Comparison of ENCODE assay signal across 16 cellular contexts in genomic region chr13:24232474-24232873, GRCh38.
"Had no signal": no experiment of that assay in that cellular context is flagged by ENCODE, and none has a peak within 500 bp of the region (broad histone marks: within the 10 kb centered on the region; RNA-seq: fewer than 3 reads in every experiment).

No MANE protein-coding gene starts in this region.

- H3K27ac ChIP-seq: epithelial cell of prostate, gastrocnemius medialis, heart left ventricle, neural progenitor cell, tibial artery had no signal

- H3K27me3 ChIP-seq: gastrocnemius medialis, heart left ventricle, neural progenitor cell, ovary, sigmoid colon, tibial artery had no signal

- H3K9me3 ChIP-seq: gastrocnemius medialis, heart left ventricle, ovary, sigmoid colon, tibial artery had no signal

- H3K9me3 Mint-ChIP-seq: activated CD4-positive, alpha-beta T cell treated with anti-CD3 and anti-CD28 coated beads, Interleukin-2, amount 10 ng/mL, durations not matched to agents 7 days and 5 days; activated T-helper 1 cell treated with anti-CD3 and anti-CD28 coated beads, Interleukin-12 subunit alpha, Interleukin-12 subunit beta, Interleukin-2, Interleukin-4 antibody, amounts not matched to agents 30 ng/mL and 10 ng/mL and 1 ng/mL, durations not matched to agents 14 hours and 24 hours and 36 hours; effector memory CD8-positive, alpha-beta T cell; neural progenitor cell; stimulated activated effector memory CD8-positive, alpha-beta T cell treated with anti-CD3 and anti-CD28 coated beads, Interleukin-12 subunit alpha, Interleukin-12 subunit beta, amount 100 ng/mL, for 72 hours had no signal

- H3K27me3 Mint-ChIP-seq: activated CD4-positive, alpha-beta T cell treated with anti-CD3 and anti-CD28 coated beads, Interleukin-2, amount 10 ng/mL, durations not matched to agents 7 days and 5 days; effector memory CD8-positive, alpha-beta T cell had no signal

- H2AFZ ChIP-seq: neural progenitor cell had no signal

- H3K36me3 ChIP-seq: gastrocnemius medialis, heart left ventricle, neural progenitor cell, ovary, sigmoid colon, tibial artery had no signal

- H3K4me3 Mint-ChIP-seq: activated CD4-positive, alpha-beta T cell treated with anti-CD3 and anti-CD28 coated beads, Interleukin-2, amount 10 ng/mL, durations not matched to agents 7 days and 5 days; activated T-helper 1 cell treated with anti-CD3 and anti-CD28 coated beads, Interleukin-12 subunit alpha, Interleukin-12 subunit beta, Interleukin-2, Interleukin-4 antibody, amounts not matched to agents 30 ng/mL and 10 ng/mL and 1 ng/mL, durations not matched to agents 14 hours and 24 hours and 36 hours; effector memory CD8-positive, alpha-beta T cell; neural progenitor cell had no signal

- ATAC-seq: effector memory CD8-positive, alpha-beta T cell; gastrocnemius medialis; heart left ventricle; stimulated activated effector memory CD8-positive, alpha-beta T cell treated with anti-CD3 and anti-CD28 coated beads, Interleukin-12 subunit alpha, Interleukin-12 subunit beta, amount 100 ng/mL, for 72 hours had no signal

- H3K36me3 Mint-ChIP-seq: stimulated activated effector memory CD8-positive, alpha-beta T cell treated with anti-CD3 and anti-CD28 coated beads, Interleukin-12 subunit alpha, Interleukin-12 subunit beta, amount 100 ng/mL, for 72 hours had no signal

- H3K4me2 ChIP-seq: neural progenitor cell had no signal

- H3K4me1 ChIP-seq: gastrocnemius medialis had no signal

- H3K9ac ChIP-seq: neural progenitor cell had no signal

- H3K4me3 ChIP-seq: gastrocnemius medialis, heart left ventricle, lung, neural progenitor cell, ovary, sigmoid colon, tibial artery had no signal

- DNase-seq: activated CD4-positive, alpha-beta T cell treated with anti-CD3 and anti-CD28 coated beads, Interleukin-2, amount 10 ng/mL, durations not matched to agents 7 days and 5 days; activated CD8-positive, alpha-beta memory T cell treated with anti-CD3 and anti-CD28 coated beads, Interleukin-2, amount 50 U/mL, for 48 hours; activated naive CD4-positive, alpha-beta T cell; aorta; cortex of kidney; effector memory CD8-positive, alpha-beta T cell; gastrocnemius medialis; heart left ventricle; ovary; sigmoid colon; tibial artery had no signal

- H3K27ac Mint-ChIP-seq: activated CD4-positive, alpha-beta T cell treated with anti-CD3 and anti-CD28 coated beads, Interleukin-2, amount 10 ng/mL, durations not matched to agents 7 days and 5 days; neural progenitor cell had no signal
